In genomic region chr4:67694662-67695061, GRCh38 we compare ENCODE assay signal across 33 cellular contexts. TPM values are rescaled to one million over a fixed set of nuclear protein-coding genes. Genes with fewer than 3 reads are reported as not detected.
"Had no signal": no experiment of that assay in that cellular context is flagged by ENCODE, and none has a peak within 500 bp of the region (broad histone marks: within the 10 kb centered on the region; RNA-seq: fewer than 3 reads in every experiment).

No MANE protein-coding gene starts in this region.

- H3K9ac ChIP-seq: neural progenitor cell had no signal

- ATAC-seq: foreskin keratinocyte; gastroesophageal sphincter; heart left ventricle; left cardiac atrium; left lung; mucosa of descending colon; natural killer cell treated with Interleukin-12 subunit alpha and Interleukin-12 subunit beta and Interleukin-15 and Interleukin-18, amount 100 ng/mL, for 72 hours; psoas muscle; right cardiac atrium; stimulated activated memory B cell treated with anti-CD40 and anti-IgM and Interleukin-4, amounts not matched to agents 10 μg/mL and 1 μg/mL and 100 μg/mL, for 72 hours had no signal

- H3K27ac ChIP-seq: esophagus squamous epithelium, foreskin keratinocyte, gastroesophageal sphincter, heart left ventricle, hepatocyte, left lung, neural progenitor cell, ovary, psoas muscle, sigmoid colon, skin epidermis, spleen, thoracic aorta, tibial nerve, upper lobe of left lung had no signal

- H3K27me3 ChIP-seq: esophagus squamous epithelium, foreskin keratinocyte, gastroesophageal sphincter, heart left ventricle, hepatocyte, left lung, neural progenitor cell, ovary, sigmoid colon, spleen, tibial nerve, upper lobe of left lung had no signal

- H2AFZ ChIP-seq: hepatocyte, neural progenitor cell had no signal

- H3K4me3 Mint-ChIP-seq: mesothelial cell of epicardium; naive B cell; natural killer cell treated with Interleukin-12 subunit alpha and Interleukin-12 subunit beta and Interleukin-15 and Interleukin-18, amount 100 ng/mL, for 72 hours; neural progenitor cell; stimulated activated memory B cell treated with anti-CD40 and anti-IgM and Interleukin-4, amounts not matched to agents 10 μg/mL and 1 μg/mL and 100 μg/mL, for 72 hours; stimulated activated naive CD8-positive, alpha-beta T cell treated with anti-CD3 and anti-CD28 coated beads, Interleukin-15, Interleukin-2, amounts not matched to agents 100 ng/mL and 50 ng/mL, for 24 hours had no signal

- DNase-seq: cerebellar nuclear complex; effector memory CD4-positive, alpha-beta T cell; erythroblast; esophagus squamous epithelium; foreskin keratinocyte; heart left ventricle; left cardiac atrium; left lung; mesenchymal stem cell; mucosa of descending colon; naive B cell; ovary; posterior cingulate gyrus; psoas muscle; right cardiac atrium; sigmoid colon; spleen; stimulated activated CD4-positive, alpha-beta T cell treated with anti-CD3 and anti-CD28 coated beads, Interleukin-4, amount 100 ng/mL, for 4 hours; upper lobe of left lung had no signal

- H3K4me3 ChIP-seq: esophagus squamous epithelium, gastroesophageal sphincter, heart left ventricle, hepatocyte, left lung, mucosa of descending colon, neural progenitor cell, ovary, psoas muscle, sigmoid colon, skin epidermis, spleen, thoracic aorta, tibial nerve, upper lobe of left lung had no signal

- H3K4me2 ChIP-seq: hepatocyte, neural progenitor cell had no signal

- H3K36me3 ChIP-seq: neural progenitor cell, ovary had no signal

- H3K9me3 Mint-ChIP-seq: natural killer cell treated with Interleukin-12 subunit alpha and Interleukin-12 subunit beta and Interleukin-15 and Interleukin-18, amount 100 ng/mL, for 72 hours; stimulated activated memory B cell treated with anti-CD40 and anti-IgM and Interleukin-4, amounts not matched to agents 10 μg/mL and 1 μg/mL and 100 μg/mL, for 72 hours had no signal

- H3K27ac Mint-ChIP-seq: natural killer cell treated with Interleukin-12 subunit alpha and Interleukin-12 subunit beta and Interleukin-15 and Interleukin-18, amount 100 ng/mL, for 72 hours; neural progenitor cell; stimulated activated memory B cell treated with anti-CD40 and anti-IgM and Interleukin-4, amounts not matched to agents 10 μg/mL and 1 μg/mL and 100 μg/mL, for 72 hours; stimulated activated naive CD8-positive, alpha-beta T cell treated with anti-CD3 and anti-CD28 coated beads, Interleukin-15, Interleukin-2, amounts not matched to agents 100 ng/mL and 50 ng/mL, for 24 hours had no signal

- H3K27me3 Mint-ChIP-seq: naive B cell; natural killer cell treated with Interleukin-12 subunit alpha and Interleukin-12 subunit beta and Interleukin-15 and Interleukin-18, amount 100 ng/mL, for 72 hours; stimulated activated memory B cell treated with anti-CD40 and anti-IgM and Interleukin-4, amounts not matched to agents 10 μg/mL and 1 μg/mL and 100 μg/mL, for 72 hours; stimulated activated naive CD8-positive, alpha-beta T cell treated with anti-CD3 and anti-CD28 coated beads, Interleukin-15, Interleukin-2, amounts not matched to agents 100 ng/mL and 50 ng/mL, for 24 hours had no signal

- H3K9me3 ChIP-seq: left lung, mucosa of descending colon, psoas muscle, sigmoid colon, thoracic aorta, upper lobe of left lung had no signal

RNA-seq across cellular contexts. Expression of gene GNRHR, which starts 59.5 kb away (rescaled TPM):
- total RNA-seq: foreskin keratinocyte; gastroesophageal sphincter; heart left ventricle; hepatocyte; kidney epithelial cell; left cardiac atrium; left lung; lower leg skin; lung microvascular endothelial cell; mesothelial cell of epicardium; mucosa of descending colon; natural killer cell treated with Interleukin-12 subunit alpha and Interleukin-12 subunit beta and Interleukin-15 and Interleukin-18, amount 100 ng/mL, for 72 hours; psoas muscle; renal cortical epithelial cell; right cardiac atrium; sigmoid colon; thoracic aorta; tibial nerve; upper lobe of left lung had no signal
- polyA plus RNA-seq: foreskin keratinocyte, heart left ventricle, hepatocyte, psoas muscle, right cardiac atrium, sigmoid colon, spleen had no signal
